8 cellular contexts compared by ENCODE assay signal in the genomic region with DNA sequence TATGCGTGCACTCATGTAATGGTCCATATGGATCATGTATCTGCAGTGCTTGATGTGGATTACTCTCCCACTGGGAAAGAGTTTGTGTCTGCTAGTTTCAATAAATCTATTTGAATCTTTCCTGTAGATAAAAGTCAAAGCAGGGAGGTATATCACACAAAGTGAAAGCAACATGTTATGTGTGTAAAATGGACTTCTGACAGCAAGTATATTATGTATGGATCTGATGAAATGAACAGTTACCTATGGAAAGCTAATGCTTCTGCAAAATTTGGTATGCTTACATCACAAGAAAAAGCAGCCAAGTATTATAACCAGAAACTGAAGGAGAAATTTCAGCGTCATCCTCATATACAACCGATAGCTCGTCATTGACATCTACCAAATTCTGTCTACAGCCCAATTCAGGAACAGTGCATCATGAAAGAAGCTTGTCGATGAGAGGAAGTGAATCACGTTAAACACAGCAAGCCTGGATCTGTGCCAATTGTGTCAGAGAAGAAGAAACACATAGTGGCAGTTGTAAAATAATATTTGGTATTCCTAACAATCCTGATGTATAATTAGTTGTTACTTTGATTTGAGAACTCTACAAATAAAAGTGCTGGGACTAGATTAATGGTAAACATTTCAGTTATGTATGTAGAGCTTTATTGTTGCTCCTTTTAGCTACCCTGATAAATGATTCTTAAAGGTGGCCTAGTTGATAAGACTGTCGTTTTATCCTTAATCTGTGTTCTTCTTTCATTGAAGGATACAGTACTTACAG. TPM values are rescaled to one million over a fixed set of nuclear protein-coding genes. Genes with fewer than 3 reads are reported as not detected.
A peak's percentile ranks its signal among the peaks of the same experiment; 100 is the strongest.
DNase-seq lines count a peak whose midpoint lies in the region; ATAC-seq and TF ChIP-seq lines count a peak whose summit lies in the region.

No MANE protein-coding gene starts in this region.

- no peaks in the 10 kb centered on the region for H4K20me1 ChIP-seq in DOHH2 (ENCODE audit: control insufficient read depth, insufficient read depth, low read depth, low read length)

- H3K9me3 ChIP-seq in DOHH2 (ENCODE audit: control insufficient read depth, insufficient read depth, low read length) = no peaks in the 10 kb centered on the region

- no peaks in the 10 kb centered on the region for H3K27me3 ChIP-seq in DOHH2 (ENCODE audit: control insufficient read depth, low read length)

- POLR2A ChIA-PET in naive thymus-derived CD8-positive, alpha-beta T cell (lab: Charles Lee) = interaction anchor here (0.5 to 4.1 kb wide), 7 partner anchors 8 to 368 kb away, joined by 3 to 40 read pairs (median 4); a partner anchor contains a TSS

- peaks cover 14% of the 10 kb centered on the region for H3K4me1 Mint-ChIP-seq in activated T-helper 2 cell treated with anti-CD3 and anti-CD28 coated beads, Interferon-gamma antibody, Interleukin-2, Interleukin-4, amounts not matched to agents 10 μg/mL and 5 μg/mL and 100 μg/mL, durations not matched to agents 14 hours and 24 hours and 36 hours (ENCODE audit: low read depth)
- peaks cover 8 to 22% (median 15%) of the 10 kb centered on the region in 4 donors for H3K4me1 Mint-ChIP-seq in naive thymus-derived CD8-positive, alpha-beta T cell

- no peak overlapping the region for H3K27ac ChIP-seq in DOHH2 (ENCODE audit: low read depth, low read length)

- H3K79me2 ChIP-seq in DOHH2 (ENCODE audit: control insufficient read depth, low read length) = no peaks in the 10 kb centered on the region

- peaks cover 22% of the 10 kb centered on the region for H3K4me1 ChIP-seq in DOHH2 (ENCODE audit: control insufficient read depth, low read length)

- H3K4me3 ChIP-seq in DOHH2 (ENCODE audit: low read length) = no peak overlapping the region

- TF ChIP-seq CTCF in DOHH2 (IDR thresholded peaks at IDR 0.05; ENCODE audit: low read depth, low read length, poor library complexity, severe bottlenecking) = no peak

- no peaks in the 10 kb centered on the region for H3F3A ChIP-seq in DOHH2 (ENCODE audit: control insufficient read depth, insufficient read depth)

- DNase-seq in NCI-H226 = peak; percentile 51
- DNase-seq in activated T-helper 2 cell treated with anti-CD3 and anti-CD28 coated beads, Interferon-gamma antibody, Interleukin-2, Interleukin-4, amounts not matched to agents 10 μg/mL and 5 μg/mL and 100 μg/mL, durations not matched to agents 14 hours and 24 hours and 36 hours (ENCODE audit: low spot score) = no peak
- peak in 9 of 10 donors; percentile 10 to 78 (median 48) for DNase-seq in naive thymus-derived CD8-positive, alpha-beta T cell
- no peak for DNase-seq in NCI-H1092 (lab: John Stamatoyannopoulos, UW)
- DNase-seq in retina = no peak
- no peak for DNase-seq in SK-N-DZ (ENCODE audit: low spot score)

- no peaks in the 10 kb centered on the region for H3K9me2 ChIP-seq in DOHH2 (replicated peaks; ENCODE audit: control insufficient read depth, low read length)

- H3K9me3 Mint-ChIP-seq in activated T-helper 2 cell treated with anti-CD3 and anti-CD28 coated beads, Interferon-gamma antibody, Interleukin-2, Interleukin-4, amounts not matched to agents 10 μg/mL and 5 μg/mL and 100 μg/mL, durations not matched to agents 14 hours and 24 hours and 36 hours = no peaks in the 10 kb centered on the region
- no peaks in the 10 kb centered on the region for H3K9me3 Mint-ChIP-seq in naive thymus-derived CD8-positive, alpha-beta T cell

- intact Hi-C loops in activated T-helper 2 cell treated with anti-CD3 and anti-CD28 coated beads, Interferon-gamma antibody, Interleukin-2, Interleukin-4, amounts not matched to agents 10 μg/mL and 5 μg/mL and 100 μg/mL, durations not matched to agents 14 hours and 24 hours and 36 hours (cut with micrococcal nuclease) = no loop called here

- ATAC-seq in naive thymus-derived CD8-positive, alpha-beta T cell = peak; percentile 82 to 85
- no peak for ATAC-seq in HG02610 (IDR thresholded peaks at IDR 0.05; ENCODE audit: unreplicated experiment)

- H3K4me2 ChIP-seq in DOHH2 (ENCODE audit: low read length) = peak overlapping the region; percentile 31

- peak overlapping the region; percentile 43 for H3K27ac Mint-ChIP-seq in activated T-helper 2 cell treated with anti-CD3 and anti-CD28 coated beads, Interferon-gamma antibody, Interleukin-2, Interleukin-4, amounts not matched to agents 10 μg/mL and 5 μg/mL and 100 μg/mL, durations not matched to agents 14 hours and 24 hours and 36 hours
- peak overlapping the region in 4 of 10 donors; percentile 7 to 36 (median 27) for H3K27ac Mint-ChIP-seq in naive thymus-derived CD8-positive, alpha-beta T cell

- H3K27me3 Mint-ChIP-seq in activated T-helper 2 cell treated with anti-CD3 and anti-CD28 coated beads, Interferon-gamma antibody, Interleukin-2, Interleukin-4, amounts not matched to agents 10 μg/mL and 5 μg/mL and 100 μg/mL, durations not matched to agents 14 hours and 24 hours and 36 hours (ENCODE audit: low read depth) = peaks cover 17% of the 10 kb centered on the region
- H3K27me3 Mint-ChIP-seq in naive thymus-derived CD8-positive, alpha-beta T cell = peaks cover 0 to 5% (median 0%) of the 10 kb centered on the region in 5 donors

- peak overlapping the region; percentile 63 for H3K4me3 Mint-ChIP-seq in activated T-helper 2 cell treated with anti-CD3 and anti-CD28 coated beads, Interferon-gamma antibody, Interleukin-2, Interleukin-4, amounts not matched to agents 10 μg/mL and 5 μg/mL and 100 μg/mL, durations not matched to agents 14 hours and 24 hours and 36 hours (ENCODE audit: low read depth)
- peak overlapping the region in 9 of 10 donors; percentile 2 to 77 (median 62) for H3K4me3 Mint-ChIP-seq in naive thymus-derived CD8-positive, alpha-beta T cell

- H3K36me3 ChIP-seq in DOHH2 (ENCODE audit: control insufficient read depth, low read length) = no peaks in the 10 kb centered on the region

- H3K36me3 Mint-ChIP-seq in activated T-helper 2 cell treated with anti-CD3 and anti-CD28 coated beads, Interferon-gamma antibody, Interleukin-2, Interleukin-4, amounts not matched to agents 10 μg/mL and 5 μg/mL and 100 μg/mL, durations not matched to agents 14 hours and 24 hours and 36 hours (ENCODE audit: low read depth) = no peaks in the 10 kb centered on the region
- H3K36me3 Mint-ChIP-seq in naive thymus-derived CD8-positive, alpha-beta T cell = no peaks in the 10 kb centered on the region

RNA-seq across cellular contexts. Expression of a gene that starts 14.2 kb away (rescaled TPM):
- total RNA-seq in activated T-helper 2 cell treated with anti-CD3 and anti-CD28 coated beads, Interferon-gamma antibody, Interleukin-2, Interleukin-4, amounts not matched to agents 10 μg/mL and 5 μg/mL and 100 μg/mL, durations not matched to agents 14 hours and 24 hours and 36 hours = 38.2 and 40.9 TPM in 2 replicates
- 10 to 100 TPM; 56.8 to 58.4 TPM for total RNA-seq in naive thymus-derived CD8-positive, alpha-beta T cell
- 10 to 100 TPM; 67.5 to 78.4 (median 68.8) TPM for polyA plus RNA-seq in naive thymus-derived CD8-positive, alpha-beta T cell
- polyA plus RNA-seq in SK-N-DZ (2014; cell fraction: cytosol; rRNA removed) = 14.6 and 15.3 TPM in 2 replicates
- 11.6 and 12.3 TPM in 2 replicates for polyA plus RNA-seq in SK-N-DZ (2014; cell fraction: nucleus; rRNA removed)

Comparison
In these comparisons a context has a peak if more than half of its experiments do, and no peak if none do; other contexts are left out.
1. DNase-seq: peak in NCI-H226 (single experiment) and naive thymus-derived CD8-positive, alpha-beta T cell (9 of 10); none in activated T-helper 2 cell treated with anti-CD3 and anti-CD28 coated beads, Interferon-gamma antibody, Interleukin-2, Interleukin-4, amounts not matched to agents 10 μg/mL and 5 μg/mL and 100 μg/mL, durations not matched to agents 14 hours and 24 hours and 36 hours (single experiment), NCI-H1092 (single experiment), retina (single experiment) and SK-N-DZ (single experiment).